ENCODE assay signal across 7 cellular contexts in genomic region chr1:205891481-205891880, GRCh38. TPM values are rescaled to one million over a fixed set of nuclear protein-coding genes. Genes with fewer than 3 reads are reported as not detected.
"Had no signal": no experiment of that assay in that cellular context is flagged by ENCODE, and none has a peak within 500 bp of the region (broad histone marks: within the 10 kb centered on the region; RNA-seq: fewer than 3 reads in every experiment).

No MANE protein-coding gene starts in this region.

RNA-seq across cellular contexts. Expression of gene PM20D1, which starts 41.5 kb away (rescaled TPM):
- total RNA-seq: cardiac muscle cell, NCI-H460, OCI-LY7 had no signal

RNA-seq across cellular contexts. Expression of gene SLC26A9, which starts 51.8 kb away (rescaled TPM):
- total RNA-seq: activated CD4-positive, alpha-beta memory T cell treated with anti-CD3 and anti-CD28 coated beads for 36 hours; activated CD4-positive, alpha-beta T cell treated with anti-CD3 and anti-CD28 coated beads, Interleukin-2, amount 10 ng/mL, durations not matched to agents 7 days and 5 days; activated naive CD4-positive, alpha-beta T cell treated with anti-CD3 and anti-CD28 coated beads, Interleukin-2, amount 50 U/mL, for 72 hours; activated T-cell treated with anti-CD3 and anti-CD28 coated beads, Interleukin-2, amount 50 U/mL, for 4 hours; OCI-LY7 had no signal
